ENCODE assay signal across 16 cellular contexts in genomic region chr11:6526411-6527135, GRCh38. TPM values are rescaled to one million over a fixed set of nuclear protein-coding genes. Genes with fewer than 3 reads are reported as not detected.
A peak's percentile ranks its signal among the peaks of the same experiment; 100 is the strongest.
DNase-seq lines count a peak whose midpoint lies in the region; ATAC-seq and TF ChIP-seq lines count a peak whose summit lies in the region.
"Had no signal": no experiment of that assay in that cellular context is flagged by ENCODE, and none has a peak within 500 bp of the region (broad histone marks: within the 10 kb centered on the region; RNA-seq: fewer than 3 reads in every experiment).

No MANE protein-coding gene starts in this region.

- H3K27ac ChIP-seq in OCI-LY7 (ENCODE audit: low read depth, low read length, poor library complexity, severe bottlenecking) (no peak overlapping the region), SJCRH30 (no peak overlapping the region)
- H3K27ac ChIP-seq: A549, ascending aorta had no signal

- peaks cover 12% of the 10 kb centered on the region for H3K4me1 ChIP-seq in OCI-LY7 (ENCODE audit: insufficient read depth, low read length, poor library complexity, severe bottlenecking)
- no peaks in the 10 kb centered on the region for H3K4me1 ChIP-seq in SJCRH30
- H3K4me1 ChIP-seq: ascending aorta had no signal

- no peaks in the 10 kb centered on the region for H4K20me1 ChIP-seq in OCI-LY7 (ENCODE audit: insufficient read depth, low read length)

- peaks cover 30% of the 10 kb centered on the region for H3K36me3 Mint-ChIP-seq in activated CD4-positive, alpha-beta T cell treated with anti-CD3 and anti-CD28 coated beads, Interleukin-2, amount 10 ng/mL, durations not matched to agents 24 days and 14 days (ENCODE audit: low read depth)
- H3K36me3 Mint-ChIP-seq in naive B cell: no peaks in the 10 kb centered on the region

- H3K27me3 ChIP-seq in SJCRH30: no peaks in the 10 kb centered on the region
- H3K27me3 ChIP-seq: ascending aorta had no signal

- no peak for TF ChIP-seq CTCF in OCI-LY7 (conservative IDR thresholded peaks at IDR 0.05; ENCODE audit: low read length)

- H3K9me3 ChIP-seq in OCI-LY7 (ENCODE audit: low read length) (no peaks in the 10 kb centered on the region), SJCRH30 (replicated peaks) (no peaks in the 10 kb centered on the region)
- H3K9me3 ChIP-seq: A549, ascending aorta had no signal

- peak overlapping the region; percentile 1 for H3K4me3 ChIP-seq in OCI-LY7 (ENCODE audit: low read depth, low read length, poor library complexity, severe bottlenecking)
- H3K4me3 ChIP-seq in SJCRH30: no peak overlapping the region
- H3K4me3 ChIP-seq: A549, ascending aorta, smooth muscle cell had no signal

- no TSS peak for BruUV-seq in OCI-LY7 (replicated peaks; lab: Mats Ljungman, UMichigan)

- H3K9me2 ChIP-seq in OCI-LY7 (ENCODE audit: insufficient read depth, low read length): no peaks in the 10 kb centered on the region

- no peaks in the 10 kb centered on the region for H3K79me2 ChIP-seq in OCI-LY7 (ENCODE audit: insufficient read depth, low read depth, low read length)

- peak overlapping the region; percentile 29 for H3K4me2 ChIP-seq in OCI-LY7 (ENCODE audit: low read length)
- H3K4me2 ChIP-seq: A549, smooth muscle cell had no signal

- CTCF ChIA-PET in OCI-LY7 (lab: Charles Lee; ENCODE audit: unreplicated experiment): no interaction called here

- intact Hi-C loops in activated CD4-positive, alpha-beta T cell treated with anti-CD3 and anti-CD28 coated beads, Interleukin-2, amount 10 ng/mL, durations not matched to agents 24 days and 14 days (cut with micrococcal nuclease): loop anchor here (2.0 kb wide), 1 partner anchor 80 kb away; no protein-coding TSS in a partner anchor
- intact Hi-C loops in OCI-LY7 (cut with micrococcal nuclease; ENCODE audit: unreplicated experiment): no loop called here

- H2AFZ ChIP-seq in OCI-LY7 (ENCODE audit: low read length): no peak overlapping the region

- POLR2A ChIA-PET in OCI-LY7 (lab: Charles Lee): interaction anchor here (0.5 to 1.2 kb wide), 7 partner anchors 16 to 825 kb away, joined by 3 to 5 read pairs (median 4); partner anchors contain the start of genes MRPL17 and TPP1

- no peaks in the 10 kb centered on the region for H3K27me3 Mint-ChIP-seq in activated CD4-positive, alpha-beta T cell treated with anti-CD3 and anti-CD28 coated beads, Interleukin-2, amount 10 ng/mL, durations not matched to agents 24 days and 14 days
- H3K27me3 Mint-ChIP-seq in naive B cell: no peaks in the 10 kb centered on the region

- peaks cover 35% of the 10 kb centered on the region for H3K4me1 Mint-ChIP-seq in activated CD4-positive, alpha-beta T cell treated with anti-CD3 and anti-CD28 coated beads, Interleukin-2, amount 10 ng/mL, durations not matched to agents 24 days and 14 days
- H3K4me1 Mint-ChIP-seq in naive B cell: peaks cover 9 to 16% (median 13%) of the 10 kb centered on the region in 3 donors

- no peaks in the 10 kb centered on the region for H3K9me3 Mint-ChIP-seq in activated CD4-positive, alpha-beta T cell treated with anti-CD3 and anti-CD28 coated beads, Interleukin-2, amount 10 ng/mL, durations not matched to agents 24 days and 14 days
- no peaks in the 10 kb centered on the region for H3K9me3 Mint-ChIP-seq in naive B cell

- peak overlapping the region; percentile 62 for H3K4me3 Mint-ChIP-seq in activated CD4-positive, alpha-beta T cell treated with anti-CD3 and anti-CD28 coated beads, Interleukin-2, amount 10 ng/mL, durations not matched to agents 24 days and 14 days
- H3K4me3 Mint-ChIP-seq in naive B cell: no peak overlapping the region

- H3K27ac Mint-ChIP-seq in activated CD4-positive, alpha-beta T cell treated with anti-CD3 and anti-CD28 coated beads, Interleukin-2, amount 10 ng/mL, durations not matched to agents 24 days and 14 days: peak overlapping the region; percentile 80
- H3K27ac Mint-ChIP-seq in naive B cell: peak overlapping the region; percentile 17 to 78 (median 58)

- no peak for DNase-seq in activated CD4-positive, alpha-beta T cell treated with anti-CD3 and anti-CD28 coated beads, Interleukin-2, amount 10 ng/mL, durations not matched to agents 24 days and 14 days
- DNase-seq in activated CD4-positive, alpha-beta T cell treated with anti-CD3 and anti-CD28 coated beads, Interleukin-2, amount 50 U/mL, for 4 hours: no peak
- DNase-seq in OCI-LY7 (ENCODE audit: low spot score) (no peak), naive B cell (no peak), KG1 (lab: John Stamatoyannopoulos, UW) (no peak), SJCRH30 (no peak), GM19238 (ENCODE audit: insufficient read length, low spot score) (no peak)
- DNase-seq: activated CD4-positive, alpha-beta T cell treated with anti-CD3 and anti-CD28 coated beads, Interleukin-2, amount 50 U/mL, for 1 hour; DMS53; left colon; NCI-H1694; SW 1271 had no signal

- ATAC-seq in GM21619 (IDR thresholded peaks at IDR 0.05; ENCODE audit: unreplicated experiment) (peak; percentile 72), naive B cell (ENCODE audit: low read depth in 2 of 2) (no peak)
- ATAC-seq: A549, left colon had no signal

- H3K36me3 ChIP-seq in OCI-LY7 (ENCODE audit: insufficient read depth, low read length) (peaks cover 11% of the 10 kb centered on the region; the same call in 1 of the 2 replicates), SJCRH30 (no peaks in the 10 kb centered on the region)

RNA-seq across cellular contexts. Expression of gene DNHD1, which starts 29.5 kb away (rescaled TPM):
- 21.5 and 22.8 TPM in 2 replicates for total RNA-seq in activated CD4-positive, alpha-beta T cell treated with anti-CD3 and anti-CD28 coated beads, Interleukin-2, amount 10 ng/mL, durations not matched to agents 24 days and 14 days
- total RNA-seq in OCI-LY7 (2014; rRNA removed; shearing (Covaris generic)): 19.3 and 24.3 TPM in 2 replicates
- total RNA-seq in OCI-LY7 (2022): 52.7 and 56.6 TPM in 2 replicates
- polyA plus RNA-seq in naive B cell (ENCODE audit: low read depth in 6 of 6): 1 to 10 TPM in 5 of 6 donors, under 1 TPM in 1; 0.90 to 2.6 (median 1.7) TPM
- total RNA-seq in SJCRH30 (2014; rRNA removed; shearing (Covaris generic)): 3.5 and 4.7 TPM in 2 replicates

RNA-seq across cellular contexts. Expression of gene TIMM10B, which starts 45.3 kb away (rescaled TPM):
- total RNA-seq in activated CD4-positive, alpha-beta T cell treated with anti-CD3 and anti-CD28 coated beads, Interleukin-2, amount 10 ng/mL, durations not matched to agents 24 days and 14 days: 41.3 and 47.4 TPM in 2 replicates
- total RNA-seq in OCI-LY7 (2014; rRNA removed; shearing (Covaris generic)): 43.7 and 52.8 TPM in 2 replicates
- total RNA-seq in OCI-LY7 (2022): 49.9 and 54.6 TPM in 2 replicates
- polyA plus RNA-seq in naive B cell (ENCODE audit: low read depth in 6 of 6): 10 to 100 TPM; 22.0 to 43.4 (median 30.4) TPM
- 40.9 and 41.1 TPM in 2 replicates for total RNA-seq in SJCRH30 (2014; rRNA removed; shearing (Covaris generic))

RNA-seq across cellular contexts. Expression of gene ARFIP2, which starts 45.4 kb away (rescaled TPM):
- 50.8 and 51.2 TPM in 2 replicates for total RNA-seq in activated CD4-positive, alpha-beta T cell treated with anti-CD3 and anti-CD28 coated beads, Interleukin-2, amount 10 ng/mL, durations not matched to agents 24 days and 14 days
- total RNA-seq in OCI-LY7 (2014; rRNA removed; shearing (Covaris generic)): 40.7 and 55.9 TPM in 2 replicates
- total RNA-seq in OCI-LY7 (2022): 44.0 and 49.0 TPM in 2 replicates
- 10 to 100 TPM; 22.9 to 37.3 (median 29.7) TPM for polyA plus RNA-seq in naive B cell (ENCODE audit: low read depth in 6 of 6)
- 39.5 and 40.1 TPM in 2 replicates for total RNA-seq in SJCRH30 (2014; rRNA removed; shearing (Covaris generic))

RNA-seq across cellular contexts. Expression of gene TRIM3, which starts 52.8 kb away (rescaled TPM):
- 3.4 and 4.1 TPM in 2 replicates for total RNA-seq in activated CD4-positive, alpha-beta T cell treated with anti-CD3 and anti-CD28 coated beads, Interleukin-2, amount 10 ng/mL, durations not matched to agents 24 days and 14 days
- total RNA-seq in OCI-LY7 (2014; rRNA removed; shearing (Covaris generic)): 8.5 and 21.3 TPM in 2 replicates
- total RNA-seq in OCI-LY7 (2022): 14.7 and 15.5 TPM in 2 replicates
- 1 to 10 TPM in 4 of 6 donors, under 1 TPM in 2; 0.88 to 2.7 (median 1.8) TPM for polyA plus RNA-seq in naive B cell (ENCODE audit: low read depth in 6 of 6)
- 10.0 and 15.6 TPM in 2 replicates for total RNA-seq in SJCRH30 (2014; rRNA removed; shearing (Covaris generic))
